In genomic region chr11:116239247-116239646, GRCh38 we compare ENCODE assay signal across 19 cellular contexts.
"Had no signal": no experiment of that assay in that cellular context is flagged by ENCODE, and none has a peak within 500 bp of the region (broad histone marks: within the 10 kb centered on the region; RNA-seq: fewer than 3 reads in every experiment).

No MANE protein-coding gene starts in this region.

- H3K9me3 ChIP-seq: esophagus muscularis mucosa, heart right ventricle, lower lobe of right lung, psoas muscle, sigmoid colon, spleen had no signal

- H3K36me3 ChIP-seq: esophagus muscularis mucosa, heart right ventricle, lower lobe of right lung, sigmoid colon, spleen had no signal

- ATAC-seq: foreskin keratinocyte; heart right ventricle; left ventricle myocardium superior; lower lobe of right lung; naive thymus-derived CD8-positive, alpha-beta T cell; psoas muscle; right cardiac atrium; stimulated activated memory B cell treated with anti-CD40 and anti-IgM and Interleukin-4, amounts not matched to agents 10 μg/mL and 1 μg/mL and 100 μg/mL, for 72 hours had no signal

- DNase-seq: dermis blood vessel endothelial cell; effector memory CD4-positive, alpha-beta T cell; foreskin keratinocyte; glutamatergic neuron; heart right ventricle; hippocampal formation; left cardiac atrium; left ventricle myocardium superior; lower lobe of right lung; naive thymus-derived CD8-positive, alpha-beta T cell; psoas muscle; right cardiac atrium; sigmoid colon; spleen; stimulated activated CD4-positive, alpha-beta T cell treated with anti-CD3 and anti-CD28 coated beads, Interleukin-4, amount 100 ng/mL, for 4 hours had no signal

- H3K4me3 ChIP-seq: coronary artery, esophagus muscularis mucosa, heart right ventricle, lower lobe of right lung, psoas muscle, sigmoid colon, skin epidermis, spleen had no signal

- H3K4me1 ChIP-seq: foreskin keratinocyte, lower lobe of right lung, psoas muscle, spleen had no signal

- H3K27ac ChIP-seq: coronary artery, esophagus muscularis mucosa, foreskin keratinocyte, lower lobe of right lung, psoas muscle, sigmoid colon, skin epidermis, spleen had no signal
